Comparison of ENCODE assay signal across 26 cellular contexts in the genomic region with DNA sequence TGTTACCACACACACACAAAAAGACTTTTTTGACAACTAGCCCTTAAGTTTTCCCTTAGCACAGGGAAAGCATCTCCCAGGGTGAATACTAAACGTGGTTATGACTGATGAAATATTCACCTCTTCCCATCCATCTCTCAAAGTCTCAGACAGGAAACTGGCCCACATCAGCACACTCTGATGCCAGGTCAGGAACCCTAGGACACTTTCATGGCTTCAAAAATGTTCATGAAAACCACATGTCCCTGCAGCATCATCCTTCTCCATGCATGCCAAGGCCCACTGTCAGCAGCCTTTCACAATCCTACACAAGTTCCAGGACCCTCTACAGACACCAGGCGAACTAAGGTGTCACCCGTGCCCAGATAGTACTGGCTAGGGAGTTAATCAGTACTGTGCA.
DNase-seq lines count a peak whose midpoint lies in the region; ATAC-seq and TF ChIP-seq lines count a peak whose summit lies in the region.
"Had no signal": no experiment of that assay in that cellular context is flagged by ENCODE, and none has a peak within 500 bp of the region (broad histone marks: within the 10 kb centered on the region; RNA-seq: fewer than 3 reads in every experiment).

No MANE protein-coding gene starts in this region.

- intact Hi-C loops in sciatic nerve (cut with DNase I): loop anchor here (5.0 kb wide), 2 partner anchors 178 to 363 kb away; partner anchors contain the start of gene FNBP1L

- no peaks in the 10 kb centered on the region for H3K27me3 ChIP-seq in endodermal cell (ENCODE audit: control insufficient read depth, insufficient read depth, low read length, poor library complexity, severe bottlenecking)
- no peaks in the 10 kb centered on the region for H3K27me3 ChIP-seq in BE2C
- H3K27me3 ChIP-seq: ascending aorta, upper lobe of right lung had no signal

- DNase-seq in EH (ENCODE audit: low read depth) (peak; percentile 87), M059J (ENCODE audit: low read depth) (peak; percentile 82), endodermal cell (peak; percentile 17), sciatic nerve (ENCODE audit: low spot score) (no peak), GDM1 (lab: John Stamatoyannopoulos, UW) (no peak), NCI-H1436 (lab: John Stamatoyannopoulos, UW) (no peak), BE2C (no peak)
- no peak for DNase-seq in activated T-cell treated with anti-CD3 and anti-CD28 coated beads, Interleukin-2, amount 50 U/mL, for 4 hours
- DNase-seq: ACHN; activated CD8-positive, alpha-beta memory T cell treated with anti-CD3 and anti-CD28 coated beads, Interleukin-2, amount 50 U/mL, for 4 hours; CD4-positive, CD25-positive, alpha-beta regulatory T cell; naive B cell; NCI-H1105; NCI-H2029; NCI-H2227 treated with DMSO at 0.1 percent for 48 hours; NCI-H748 treated with DMSO at 0.1 percent for 48 hours; occipital lobe; Right ventricle myocardium superior; T1000; upper lobe of right lung had no signal

- no peaks in the 10 kb centered on the region for H3K27me3 Mint-ChIP-seq in endodermal cell (ENCODE audit: insufficient read depth)
- H3K27me3 Mint-ChIP-seq in activated T-cell treated with anti-CD3 and anti-CD28 coated beads, Interleukin-2, amount 50 U/mL, for 4 hours (ENCODE audit: low read depth): peaks cover 2% of the 10 kb centered on the region
- H3K27me3 Mint-ChIP-seq: activated naive CD8-positive, alpha-beta T cell; activated T-helper 17 cell treated with anti-CD3 and anti-CD28 coated beads, Interleukin-2, amount 50 U/mL, for 72 hours; central memory CD8-positive, alpha-beta T cell; IgD-negative memory B cell; naive B cell had no signal

- H3K27ac Mint-ChIP-seq in endodermal cell: no peak overlapping the region
- H3K27ac Mint-ChIP-seq: activated naive CD8-positive, alpha-beta T cell; activated T-helper 17 cell treated with anti-CD3 and anti-CD28 coated beads, Interleukin-2, amount 50 U/mL, for 72 hours; CD4-positive, CD25-positive, alpha-beta regulatory T cell; WTC11 had no signal

- H3K36me3 ChIP-seq in endodermal cell (ENCODE audit: control insufficient read depth, insufficient read depth, low read length) (no peaks in the 10 kb centered on the region), BE2C (no peaks in the 10 kb centered on the region)
- H3K36me3 ChIP-seq: ascending aorta, upper lobe of right lung had no signal

- peaks cover 23% of the 10 kb centered on the region for H3K4me1 ChIP-seq in endodermal cell (ENCODE audit: control insufficient read depth, insufficient read depth, low read length)
- H3K4me1 ChIP-seq in BE2C: peaks cover 19% of the 10 kb centered on the region

- peaks cover 47% of the 10 kb centered on the region for H3K4me1 Mint-ChIP-seq in endodermal cell
- no peaks in the 10 kb centered on the region for H3K4me1 Mint-ChIP-seq in activated T-cell treated with anti-CD3 and anti-CD28 coated beads, Interleukin-2, amount 50 U/mL, for 4 hours (ENCODE audit: low read depth)
- H3K4me1 Mint-ChIP-seq: activated T-helper 17 cell treated with anti-CD3 and anti-CD28 coated beads, Interleukin-2, amount 50 U/mL, for 72 hours; CD4-positive, CD25-positive, alpha-beta regulatory T cell; central memory CD8-positive, alpha-beta T cell; IgD-negative memory B cell; naive B cell had no signal

- H3K9me3 Mint-ChIP-seq in endodermal cell: peaks cover 21% of the 10 kb centered on the region
- H3K9me3 Mint-ChIP-seq in activated T-cell treated with anti-CD3 and anti-CD28 coated beads, Interleukin-2, amount 50 U/mL, for 4 hours: peaks cover 7% of the 10 kb centered on the region
- H3K9me3 Mint-ChIP-seq: central memory CD8-positive, alpha-beta T cell had no signal

- H3K4me3 ChIP-seq in endodermal cell (ENCODE audit: low read length) (no peak overlapping the region), BE2C (ENCODE audit: low read depth, low read length) (no peak overlapping the region)
- H3K4me3 ChIP-seq: ascending aorta, upper lobe of right lung had no signal

- no peak overlapping the region for H3K9ac ChIP-seq in endodermal cell (ENCODE audit: extremely low read depth, low read length, poor library complexity, severe bottlenecking)

- H3K27ac ChIP-seq in endodermal cell (ENCODE audit: low read depth, low read length): no peak overlapping the region
- H3K27ac ChIP-seq: upper lobe of right lung had no signal

- TF ChIP-seq CTCF in endodermal cell (conservative IDR thresholded peaks at IDR 0.05) (no peak), BE2C (IDR thresholded peaks at IDR 0.05; ENCODE audit: low read depth, low read length) (no peak)

- no peak overlapping the region for H3K4me3 Mint-ChIP-seq in endodermal cell
- no peak overlapping the region for H3K4me3 Mint-ChIP-seq in activated T-cell treated with anti-CD3 and anti-CD28 coated beads, Interleukin-2, amount 50 U/mL, for 4 hours
- H3K4me3 Mint-ChIP-seq: activated naive CD8-positive, alpha-beta T cell; activated T-helper 17 cell treated with anti-CD3 and anti-CD28 coated beads, Interleukin-2, amount 50 U/mL, for 72 hours; CD4-positive, CD25-positive, alpha-beta regulatory T cell; central memory CD8-positive, alpha-beta T cell; IgD-negative memory B cell; WTC11 had no signal

- H3K36me3 Mint-ChIP-seq in endodermal cell (ENCODE audit: low read depth): peaks cover 15% of the 10 kb centered on the region
- peaks cover 3% of the 10 kb centered on the region for H3K36me3 Mint-ChIP-seq in activated T-cell treated with anti-CD3 and anti-CD28 coated beads, Interleukin-2, amount 50 U/mL, for 4 hours (ENCODE audit: insufficient read depth)
- H3K36me3 Mint-ChIP-seq: CD4-positive, CD25-positive, alpha-beta regulatory T cell had no signal

- peaks cover 21% of the 10 kb centered on the region for H3K9me3 ChIP-seq in endodermal cell (ENCODE audit: control insufficient read depth, low read length)
- no peaks in the 10 kb centered on the region for H3K9me3 ChIP-seq in BE2C
- H3K9me3 ChIP-seq: upper lobe of right lung had no signal

- WGBS in endodermal cell (ENCODE audit: insufficient coverage in 1 of 2, insufficient read length in 1 of 2), 2 experiments: 90 to 97% methylated on average over 3 of the region's 3 CpGs

- peak; percentile 78 for ATAC-seq in sciatic nerve
- no peak for ATAC-seq in activated T-cell treated with anti-CD3 and anti-CD28 coated beads, Interleukin-2, amount 50 U/mL, for 4 hours
- ATAC-seq: activated T-helper 17 cell treated with anti-CD3 and anti-CD28 coated beads, Interleukin-2, amount 50 U/mL, for 72 hours; upper lobe of right lung; WTC11 had no signal

Comparison
In these comparisons a context has a peak if more than half of its experiments do, and no peak if none do; other contexts are left out.
1. DNase-seq: peak in EH (single experiment), M059J (single experiment) and endodermal cell (single experiment); none in sciatic nerve (single experiment), GDM1 (single experiment), activated T-cell treated with anti-CD3 and anti-CD28 coated beads, Interleukin-2, amount 50 U/mL, for 4 hours (single experiment), NCI-H1436 (single experiment) and BE2C (single experiment).